Comparison of ENCODE assay signal across 26 cellular contexts in the genomic region with DNA sequence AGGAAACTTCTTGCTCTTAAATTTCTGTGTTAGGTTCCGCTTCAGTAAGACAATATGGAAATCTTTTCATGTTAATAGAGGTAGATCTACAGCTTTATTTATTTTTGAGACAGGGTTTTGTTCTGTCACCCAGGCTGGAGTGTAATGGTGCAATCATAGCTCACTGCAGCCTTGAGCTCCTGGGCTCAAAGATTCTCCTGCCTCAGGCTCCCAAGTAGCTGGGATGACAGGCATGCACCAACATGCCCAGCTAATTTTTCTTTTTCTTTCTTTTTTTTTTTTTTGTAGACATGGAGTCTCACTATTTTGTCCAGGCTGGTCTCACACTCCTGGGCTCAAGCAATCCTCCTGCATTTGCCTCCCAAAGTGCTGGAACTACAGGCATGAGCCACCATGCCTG.
"Had no signal": no experiment of that assay in that cellular context is flagged by ENCODE, and none has a peak within 500 bp of the region (broad histone marks: within the 10 kb centered on the region; RNA-seq: fewer than 3 reads in every experiment).

No MANE protein-coding gene starts in this region.

- H3K9me3 ChIP-seq: ovary, psoas muscle, testis, uterus had no signal

- H3K36me3 ChIP-seq: esophagus muscularis mucosa, heart right ventricle, lower lobe of right lung, ovary, spleen, tibial artery, upper lobe of left lung, uterus had no signal

- H3K27ac ChIP-seq: coronary artery, esophagus muscularis mucosa, heart right ventricle, lower lobe of right lung, ovary, psoas muscle, skin epidermis, spleen, testis, tibial artery, upper lobe of left lung, uterus had no signal

- H3K4me3 ChIP-seq: coronary artery, esophagus muscularis mucosa, heart right ventricle, lower lobe of right lung, ovary, psoas muscle, skin epidermis, spleen, testis, tibial artery, upper lobe of left lung, uterus had no signal

- DNase-seq: effector memory CD8-positive, alpha-beta T cell; foreskin melanocyte; glutamatergic neuron; heart right ventricle; hippocampal formation; islet precursor cell; left ventricle myocardium superior; lower lobe of right lung; natural killer cell; occipital lobe; ovary; posterior cingulate gyrus; psoas muscle; right cardiac atrium; spleen; stimulated activated CD4-positive, alpha-beta T cell treated with anti-CD3 and anti-CD28 coated beads, Interleukin-4, amount 100 ng/mL, for 4 hours; stimulated activated naive CD8-positive, alpha-beta T cell treated with anti-CD3 and anti-CD28 coated beads, Interleukin-15, Interleukin-2, amounts not matched to agents 100 U/mL and 50 U/mL, for 24 hours; substantia nigra; testis; tibial artery; upper lobe of left lung; uterus had no signal

- ATAC-seq: effector memory CD8-positive, alpha-beta T cell; heart right ventricle; left ventricle myocardium superior; lower lobe of right lung; natural killer cell; psoas muscle; right cardiac atrium; stimulated activated memory B cell treated with anti-CD40 and anti-IgM and Interleukin-4, amounts not matched to agents 10 μg/mL and 1 μg/mL and 100 μg/mL, for 72 hours; stimulated activated naive CD8-positive, alpha-beta T cell treated with anti-CD3 and anti-CD28 coated beads, Interleukin-15, Interleukin-2, amounts not matched to agents 100 U/mL and 50 U/mL, for 24 hours had no signal

- H3K4me1 ChIP-seq: testis, uterus had no signal

- H3K27me3 ChIP-seq: esophagus muscularis mucosa, ovary, spleen, testis, upper lobe of left lung, uterus had no signal
